ENCODE assay signal across 1 cellular context in the genomic region with DNA sequence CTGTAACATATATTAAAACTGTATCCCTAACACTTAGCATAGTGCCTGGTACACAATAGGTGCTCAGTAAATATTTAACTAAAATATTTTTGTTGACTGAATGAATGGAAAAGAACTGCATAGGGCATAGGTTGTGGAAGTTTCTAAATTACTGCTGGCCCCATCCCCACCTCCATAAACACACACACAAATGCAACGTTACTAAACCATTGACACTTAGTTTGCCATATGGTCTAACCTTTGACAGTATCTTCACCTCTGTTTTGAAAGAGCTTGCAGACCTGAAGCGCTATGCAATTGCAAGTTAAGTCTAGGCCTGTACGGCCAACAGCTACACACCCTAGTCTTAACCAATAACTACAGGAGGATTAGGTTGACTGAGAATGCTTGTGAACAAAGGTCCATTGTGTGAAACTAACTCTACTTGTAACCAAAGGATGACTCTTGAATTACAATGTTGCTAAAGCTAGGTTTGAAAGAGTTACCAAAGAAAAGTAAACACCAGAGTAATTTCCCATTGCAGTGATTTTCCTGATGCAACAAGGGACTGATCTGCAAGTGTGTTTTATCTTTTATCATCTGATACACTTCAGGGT.
TF ChIP-seq lines count a peak whose summit lies in the region.

No MANE protein-coding gene starts in this region.

TF ChIP-seq in GM23338, 12 proteins besides CTCF, POLR2A, EP300 and RAD21 (continued from another document):
- TF ChIP-seq, protein P1, sequence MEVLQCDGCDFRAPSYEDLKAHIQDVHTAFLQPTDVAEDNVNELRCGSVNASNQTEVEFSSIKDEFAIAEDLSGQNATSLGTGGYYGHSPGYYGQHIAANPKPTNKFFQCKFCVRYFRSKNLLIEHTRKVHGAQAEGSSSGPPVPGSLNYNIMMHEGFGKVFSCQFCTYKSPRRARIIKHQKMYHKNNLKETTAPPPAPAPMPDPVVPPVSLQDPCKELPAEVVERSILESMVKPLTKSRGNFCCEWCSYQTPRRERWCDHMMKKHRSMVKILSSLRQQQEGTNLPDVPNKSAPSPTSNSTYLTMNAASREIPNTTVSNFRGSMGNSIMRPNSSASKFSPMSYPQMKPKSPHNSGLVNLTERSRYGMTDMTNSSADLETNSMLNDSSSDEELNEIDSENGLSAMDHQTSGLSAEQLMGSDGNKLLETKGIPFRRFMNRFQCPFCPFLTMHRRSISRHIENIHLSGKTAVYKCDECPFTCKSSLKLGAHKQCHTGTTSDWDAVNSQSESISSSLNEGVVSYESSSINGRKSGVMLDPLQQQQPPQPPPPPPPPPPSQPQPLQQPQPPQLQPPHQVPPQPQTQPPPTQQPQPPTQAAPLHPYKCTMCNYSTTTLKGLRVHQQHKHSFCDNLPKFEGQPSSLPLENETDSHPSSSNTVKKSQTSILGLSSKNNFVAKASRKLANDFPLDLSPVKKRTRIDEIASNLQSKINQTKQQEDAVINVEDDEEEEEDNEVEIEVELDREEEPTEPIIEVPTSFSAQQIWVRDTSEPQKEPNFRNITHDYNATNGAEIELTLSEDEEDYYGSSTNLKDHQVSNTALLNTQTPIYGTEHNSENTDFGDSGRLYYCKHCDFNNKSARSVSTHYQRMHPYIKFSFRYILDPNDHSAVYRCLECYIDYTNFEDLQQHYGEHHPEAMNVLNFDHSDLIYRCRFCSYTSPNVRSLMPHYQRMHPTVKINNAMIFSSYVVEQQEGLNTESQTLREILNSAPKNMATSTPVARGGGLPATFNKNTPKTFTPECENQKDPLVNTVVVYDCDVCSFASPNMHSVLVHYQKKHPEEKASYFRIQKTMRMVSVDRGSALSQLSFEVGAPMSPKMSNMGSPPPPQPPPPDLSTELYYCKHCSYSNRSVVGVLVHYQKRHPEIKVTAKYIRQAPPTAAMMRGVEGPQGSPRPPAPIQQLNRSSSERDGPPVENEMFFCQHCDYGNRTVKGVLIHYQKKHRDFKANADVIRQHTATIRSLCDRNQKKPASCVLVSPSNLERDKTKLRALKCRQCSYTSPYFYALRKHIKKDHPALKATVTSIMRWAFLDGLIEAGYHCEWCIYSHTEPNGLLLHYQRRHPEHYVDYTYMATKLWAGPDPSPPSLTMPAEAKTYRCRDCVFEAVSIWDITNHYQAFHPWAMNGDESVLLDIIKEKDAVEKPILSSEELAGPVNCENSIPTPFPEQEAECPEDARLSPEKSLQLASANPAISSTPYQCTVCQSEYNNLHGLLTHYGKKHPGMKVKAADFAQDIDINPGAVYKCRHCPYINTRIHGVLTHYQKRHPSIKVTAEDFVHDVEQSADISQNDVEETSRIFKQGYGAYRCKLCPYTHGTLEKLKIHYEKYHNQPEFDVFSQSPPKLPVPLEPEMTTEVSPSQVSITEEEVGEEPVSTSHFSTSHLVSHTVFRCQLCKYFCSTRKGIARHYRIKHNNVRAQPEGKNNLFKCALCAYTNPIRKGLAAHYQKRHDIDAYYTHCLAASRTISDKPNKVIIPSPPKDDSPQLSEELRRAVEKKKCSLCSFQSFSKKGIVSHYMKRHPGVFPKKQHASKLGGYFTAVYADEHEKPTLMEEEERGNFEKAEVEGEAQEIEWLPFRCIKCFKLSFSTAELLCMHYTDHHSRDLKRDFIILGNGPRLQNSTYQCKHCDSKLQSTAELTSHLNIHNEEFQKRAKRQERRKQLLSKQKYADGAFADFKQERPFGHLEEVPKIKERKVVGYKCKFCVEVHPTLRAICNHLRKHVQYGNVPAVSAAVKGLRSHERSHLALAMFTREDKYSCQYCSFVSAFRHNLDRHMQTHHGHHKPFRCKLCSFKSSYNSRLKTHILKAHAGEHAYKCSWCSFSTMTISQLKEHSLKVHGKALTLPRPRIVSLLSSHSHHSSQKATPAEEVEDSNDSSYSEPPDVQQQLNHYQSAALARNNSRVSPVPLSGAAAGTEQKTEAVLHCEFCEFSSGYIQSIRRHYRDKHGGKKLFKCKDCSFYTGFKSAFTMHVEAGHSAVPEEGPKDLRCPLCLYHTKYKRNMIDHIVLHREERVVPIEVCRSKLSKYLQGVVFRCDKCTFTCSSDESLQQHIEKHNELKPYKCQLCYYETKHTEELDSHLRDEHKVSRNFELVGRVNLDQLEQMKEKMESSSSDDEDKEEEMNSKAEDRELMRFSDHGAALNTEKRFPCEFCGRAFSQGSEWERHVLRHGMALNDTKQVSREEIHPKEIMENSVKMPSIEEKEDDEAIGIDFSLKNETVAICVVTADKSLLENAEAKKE (CRISPR knock-in tag; IDR thresholded peaks at IDR 0.05): no peak
- no peak for TF ChIP-seq EZH2phosphoT487 (IDR thresholded peaks at IDR 0.05; ENCODE audit: unreplicated experiment)
- no peak for TF ChIP-seq CREB1 (CRISPR knock-in tag; IDR thresholded peaks at IDR 0.05; ENCODE audit: low read depth)
- TF ChIP-seq, protein P2, sequence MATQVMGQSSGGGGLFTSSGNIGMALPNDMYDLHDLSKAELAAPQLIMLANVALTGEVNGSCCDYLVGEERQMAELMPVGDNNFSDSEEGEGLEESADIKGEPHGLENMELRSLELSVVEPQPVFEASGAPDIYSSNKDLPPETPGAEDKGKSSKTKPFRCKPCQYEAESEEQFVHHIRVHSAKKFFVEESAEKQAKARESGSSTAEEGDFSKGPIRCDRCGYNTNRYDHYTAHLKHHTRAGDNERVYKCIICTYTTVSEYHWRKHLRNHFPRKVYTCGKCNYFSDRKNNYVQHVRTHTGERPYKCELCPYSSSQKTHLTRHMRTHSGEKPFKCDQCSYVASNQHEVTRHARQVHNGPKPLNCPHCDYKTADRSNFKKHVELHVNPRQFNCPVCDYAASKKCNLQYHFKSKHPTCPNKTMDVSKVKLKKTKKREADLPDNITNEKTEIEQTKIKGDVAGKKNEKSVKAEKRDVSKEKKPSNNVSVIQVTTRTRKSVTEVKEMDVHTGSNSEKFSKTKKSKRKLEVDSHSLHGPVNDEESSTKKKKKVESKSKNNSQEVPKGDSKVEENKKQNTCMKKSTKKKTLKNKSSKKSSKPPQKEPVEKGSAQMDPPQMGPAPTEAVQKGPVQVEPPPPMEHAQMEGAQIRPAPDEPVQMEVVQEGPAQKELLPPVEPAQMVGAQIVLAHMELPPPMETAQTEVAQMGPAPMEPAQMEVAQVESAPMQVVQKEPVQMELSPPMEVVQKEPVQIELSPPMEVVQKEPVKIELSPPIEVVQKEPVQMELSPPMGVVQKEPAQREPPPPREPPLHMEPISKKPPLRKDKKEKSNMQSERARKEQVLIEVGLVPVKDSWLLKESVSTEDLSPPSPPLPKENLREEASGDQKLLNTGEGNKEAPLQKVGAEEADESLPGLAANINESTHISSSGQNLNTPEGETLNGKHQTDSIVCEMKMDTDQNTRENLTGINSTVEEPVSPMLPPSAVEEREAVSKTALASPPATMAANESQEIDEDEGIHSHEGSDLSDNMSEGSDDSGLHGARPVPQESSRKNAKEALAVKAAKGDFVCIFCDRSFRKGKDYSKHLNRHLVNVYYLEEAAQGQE (IDR thresholded peaks at IDR 0.05; ENCODE audit: unreplicated experiment): no peak
- TF ChIP-seq ZNF114 (CRISPR knock-in tag; IDR thresholded peaks at IDR 0.05): no peak
- no peak for TF ChIP-seq JUNB (IDR thresholded peaks at IDR 0.05; ENCODE audit: unreplicated experiment)
